27 cellular contexts compared by ENCODE assay signal in genomic region chr19:1521636-1522035, GRCh38. TPM values are rescaled to one million over a fixed set of nuclear protein-coding genes. Genes with fewer than 3 reads are reported as not detected.
A peak's percentile ranks its signal among the peaks of the same experiment; 100 is the strongest.
DNase-seq lines count a peak whose midpoint lies in the region; ATAC-seq and TF ChIP-seq lines count a peak whose summit lies in the region.
"Had no signal": no experiment of that assay in that cellular context is flagged by ENCODE, and none has a peak within 500 bp of the region (broad histone marks: within the 10 kb centered on the region; RNA-seq: fewer than 3 reads in every experiment).

No MANE protein-coding gene starts in this region.

- H2BK120ac ChIP-seq in IMR-90 (ENCODE audit: low read depth, low read length), result no peak overlapping the region

- H3K27me3 ChIP-seq in IMR-90 (ENCODE audit: control insufficient read depth, insufficient read depth, low read length) (peaks cover 34% of the 10 kb centered on the region), left ventricle myocardium inferior (ENCODE audit: low read depth) (peaks cover 53% of the 10 kb centered on the region)

- H2AFZ ChIP-seq in IMR-90 (replicated peaks; ENCODE audit: low read length, poor library complexity), result no peak overlapping the region

- H3K4ac ChIP-seq in IMR-90 (ENCODE audit: low read depth, low read length), result no peak overlapping the region

- POLR2A ChIA-PET in IMR-90 (lab: Charles Lee; ENCODE audit: unreplicated experiment), result no interaction called here

- DNase-seq in IMR-90 (no peak), cerebellar cortex (ENCODE audit: low spot score) (peak; percentile 91), left ventricle myocardium inferior (peak; percentile 46), sciatic nerve (ENCODE audit: low spot score) (no peak), HFFc6 (no peak), NCI-H748 treated with DMSO at 0.1 percent for 48 hours (lab: John Stamatoyannopoulos, UW) (no peak), NCI-H345 treated with DMSO at 0.1 percent for 48 hours (lab: John Stamatoyannopoulos, UW; ENCODE audit: unreplicated experiment) (no peak)
- DNase-seq: activated B cell treated with CpG ODN at 0.5 μM for 24 hours; activated CD4-positive, alpha-beta memory T cell treated with anti-CD3 and anti-CD28 coated beads for 36 hours; activated naive CD4-positive, alpha-beta T cell treated with Interleukin-2 at 50 U/mL for 16 hours; AML-193; gastrocnemius medialis; GDM1; GOT3; Karpas-422; left lung; NCI-H1092 treated with DMSO at 0.1 percent for 48 hours; NCI-H2107; NCI-H526 treated with DMSO at 0.1 percent for 48 hours; PC-3; stimulated activated naive CD4-positive, alpha-beta T cell treated with Interleukin-2 at 50 U/mL for 16 hours; trophoblast cell had no signal

- H3K27ac Mint-ChIP-seq in HFFc6, result no peak overlapping the region
- H3K27ac Mint-ChIP-seq: activated B cell treated with CpG ODN at 0.5 μM for 24 hours; activated CD4-positive, alpha-beta memory T cell treated with anti-CD3 and anti-CD28 coated beads for 36 hours had no signal

- no peak overlapping the region for H4K8ac ChIP-seq in IMR-90 (ENCODE audit: low read depth in 2 of 2, low read length in 2 of 2)

- H3K36me3 Mint-ChIP-seq in HFFc6 (ENCODE audit: low read depth), result no peaks in the 10 kb centered on the region
- H3K36me3 Mint-ChIP-seq: activated CD4-positive, alpha-beta memory T cell treated with anti-CD3 and anti-CD28 coated beads for 36 hours had no signal

- no peak overlapping the region for H3K4me3 ChIP-seq in IMR-90 (ENCODE audit: insufficient read depth, low read depth, low read length)
- no peak overlapping the region for H3K4me3 ChIP-seq in left ventricle myocardium inferior
- H3K4me3 ChIP-seq: coronary artery, gastrocnemius medialis, left lung, SK-N-MC had no signal

- H4K20me1 ChIP-seq in IMR-90 (ENCODE audit: insufficient read depth, low read length), result 0 out of 2 replicates have a peak, but pooled peaks cover 7% of the 10 kb centered on the region

- no peak overlapping the region for H3K56ac ChIP-seq in IMR-90 (ENCODE audit: extremely low read depth, insufficient read depth, low read length)

- TF ChIP-seq POLR2A in IMR-90 (IDR thresholded peaks at IDR 0.05; ENCODE audit: low read depth, low read length), result no peak

- H2BK5ac ChIP-seq in IMR-90 (ENCODE audit: low read depth, low read length, poor library complexity, severe bottlenecking), result no peak overlapping the region

- H3K14ac ChIP-seq in IMR-90 (replicated peaks; ENCODE audit: low read depth, low read length), result no peak overlapping the region

- H3K9me3 ChIP-seq in IMR-90 (ENCODE audit: control insufficient read depth, insufficient read depth, low read length) (no peaks in the 10 kb centered on the region), left ventricle myocardium inferior (replicated peaks) (no peaks in the 10 kb centered on the region)
- H3K9me3 ChIP-seq: gastrocnemius medialis, left lung had no signal

- H3K4me1 ChIP-seq in IMR-90 (ENCODE audit: control insufficient read depth, insufficient read depth, low read length) (no peaks in the 10 kb centered on the region; the same call in 1 of the 2 replicates), left ventricle myocardium inferior (peaks cover 13% of the 10 kb centered on the region)
- H3K4me1 ChIP-seq: gastrocnemius medialis had no signal

- H3K23ac ChIP-seq in IMR-90 (ENCODE audit: low read depth, low read length), result no peak overlapping the region

- H2AK9ac ChIP-seq in IMR-90 (replicated peaks; ENCODE audit: low read depth, low read length, poor library complexity), result no peak overlapping the region

- no peak overlapping the region for H4K91ac ChIP-seq in IMR-90 (ENCODE audit: insufficient read depth, low read depth, low read length)

- H3K79me1 ChIP-seq in IMR-90 (ENCODE audit: low read depth in 1 of 2, low read length in 2 of 2), result no peaks in the 10 kb centered on the region

- dilution Hi-C loops in IMR-90 (cut with HindIII; ENCODE audit: low sequenced_read_pairs, unreplicated experiment), result no loop called here

- no peak overlapping the region for H2AK5ac ChIP-seq in IMR-90 (ENCODE audit: low read depth, low read length)

- no peak overlapping the region for H3K4me3 Mint-ChIP-seq in HFFc6
- H3K4me3 Mint-ChIP-seq: activated B cell treated with CpG ODN at 0.5 μM for 24 hours; activated CD4-positive, alpha-beta memory T cell treated with anti-CD3 and anti-CD28 coated beads for 36 hours had no signal

- no peak overlapping the region for H4K5ac ChIP-seq in IMR-90 (ENCODE audit: low read depth, low read length)

- no peak overlapping the region for H3K9ac ChIP-seq in IMR-90 (ENCODE audit: low read depth, low read length)

- H3K27me3 Mint-ChIP-seq in HFFc6 (ENCODE audit: insufficient read depth), result peaks cover 15% of the 10 kb centered on the region

- CTCF ChIA-PET in IMR-90 (lab: Yijun Ruan, JAX), result no interaction called here

- BruUV-seq in IMR-90 (replicated peaks; lab: Mats Ljungman, UMichigan), result no TSS peak

- in situ Hi-C loops in IMR-90 (cut with MboI; ENCODE audit: low sequenced_read_pairs), result no loop called here

- intact Hi-C loops in IMR-90 (cut with micrococcal nuclease), result no loop called here
- intact Hi-C loops in left ventricle myocardium inferior (cut with micrococcal nuclease), result no loop called here
- intact Hi-C loops in sciatic nerve (cut with DNase I), result no loop called here

- H3K27ac ChIP-seq in IMR-90 (ENCODE audit: insufficient read depth, low read length) (no peak overlapping the region), left ventricle myocardium inferior (replicated peaks) (peak overlapping the region; percentile 54)
- H3K27ac ChIP-seq: coronary artery, epithelial cell of prostate, gastrocnemius medialis, left lung, SK-N-MC had no signal

- H2BK20ac ChIP-seq in IMR-90 (ENCODE audit: low read depth, low read length), result no peak overlapping the region

- peaks cover 4% of the 10 kb centered on the region; the same call in 1 of the 2 replicates for H3K9me1 ChIP-seq in IMR-90 (ENCODE audit: insufficient read depth, low read length)

- H3K36me3 ChIP-seq in IMR-90 (ENCODE audit: control insufficient read depth, insufficient read depth, low read length) (no peaks in the 10 kb centered on the region), left ventricle myocardium inferior (no peaks in the 10 kb centered on the region)
- H3K36me3 ChIP-seq: gastrocnemius medialis, left lung had no signal

- no peak overlapping the region for H2BK15ac ChIP-seq in IMR-90 (ENCODE audit: low read depth, low read length)

- H3K9me3 Mint-ChIP-seq in HFFc6, result peaks cover 7% of the 10 kb centered on the region
- H3K9me3 Mint-ChIP-seq: activated B cell treated with CpG ODN at 0.5 μM for 24 hours; activated CD4-positive, alpha-beta memory T cell treated with anti-CD3 and anti-CD28 coated beads for 36 hours had no signal

- TF ChIP-seq CTCF in IMR-90 (conservative IDR thresholded peaks at IDR 0.05; ENCODE audit: low read depth, low read length) (no peak), left ventricle myocardium inferior (IDR thresholded peaks at IDR 0.05; ENCODE audit: borderline replicate concordance) (no peak), HFFc6 (IDR thresholded peaks at IDR 0.05) (no peak)

- no peaks in the 10 kb centered on the region; the same call in 1 of the 2 replicates for H3K4me1 Mint-ChIP-seq in HFFc6 (ENCODE audit: low read depth)

- H3K4me2 ChIP-seq in IMR-90 (ENCODE audit: low read depth, low read length), result no peak overlapping the region

- no CpG with 5 or more reads among the region's 14 CpGs for whole genome bisulfite sequencing in IMR-90 (ENCODE audit: extremely low coverage in 2 of 2, insufficient read length in 1 of 2), 2 experiments

- ATAC-seq in IMR-90 (ENCODE audit: low read depth) (peak; percentile 13; the same call in 1 of the 2 replicates), sciatic nerve (peak; percentile 16), GM18502 (IDR thresholded peaks at IDR 0.05; ENCODE audit: poor library complexity, unreplicated experiment) (no peak)
- ATAC-seq: gastrocnemius medialis, left lung, PC-3 had no signal

- TF ChIP-seq RAD21 in IMR-90 (IDR thresholded peaks at IDR 0.05; ENCODE audit: low read length), result no peak

- H3K18ac ChIP-seq in IMR-90 (ENCODE audit: low read depth, low read length), result no peak overlapping the region

RNA-seq across cellular contexts. Expression of gene PLK5, which starts 2.2 kb away (rescaled TPM):
- total RNA-seq in IMR-90 (2012; rRNA removed) (not detected in 2 replicates), left ventricle myocardium inferior (not detected), sciatic nerve (0.80 TPM)
- 0.04 TPM in 1 of 2 replicates, not detected in the other for polyA plus RNA-seq in IMR-90 (2012; rRNA removed)
- 0.05 TPM in 1 of 2 replicates, not detected in the other for polyA plus RNA-seq in IMR-90 (2012; cell fraction: cytosol; rRNA removed)
- 0.76 and 1.1 TPM in 2 replicates for polyA plus RNA-seq in IMR-90 (2012; cell fraction: nucleus; rRNA removed; ENCODE audit: low replicate concordance)
- total RNA-seq in HFFc6 (2021; fragmentation: NEBNext Ultra II Directional; extraction: Animal tissue kit (Norgen Biotek cat#: 25700)), result 1 to 10 TPM in 1 of 6 experiments, under 1 TPM in 5; 0.26 to 1.3 (median 0.70) TPM
- total RNA-seq: activated B cell treated with CpG ODN at 0.5 μM for 24 hours; activated CD4-positive, alpha-beta memory T cell treated with anti-CD3 and anti-CD28 coated beads for 36 hours; gastrocnemius medialis; HT1080; left lung; PC-3 had no signal

RNA-seq across cellular contexts. Expression of gene ADAMTSL5, which starts 8.8 kb away (rescaled TPM):
- 0.83 and 0.90 TPM in 2 replicates for total RNA-seq in IMR-90 (2012; rRNA removed)
- polyA plus RNA-seq in IMR-90 (2012; rRNA removed), result 10.8 and 13.4 TPM in 2 replicates
- 7.7 and 13.2 TPM in 2 replicates for polyA plus RNA-seq in IMR-90 (2012; cell fraction: cytosol; rRNA removed)
- polyA plus RNA-seq in IMR-90 (2012; cell fraction: nucleus; rRNA removed; ENCODE audit: low replicate concordance), result 31.7 and 79.5 TPM in 2 replicates
- total RNA-seq in left ventricle myocardium inferior, result 36.8 TPM
- 48.3 TPM for total RNA-seq in sciatic nerve
- 10 to 100 TPM; 14.9 to 20.5 (median 16.2) TPM for total RNA-seq in HFFc6 (2021; fragmentation: NEBNext Ultra II Directional; extraction: Animal tissue kit (Norgen Biotek cat#: 25700))
- total RNA-seq: activated B cell treated with CpG ODN at 0.5 μM for 24 hours had no signal

RNA-seq across cellular contexts. Expression of gene REEP6, which starts 30.7 kb away (rescaled TPM):
- total RNA-seq in IMR-90 (2012; rRNA removed), result 1.3 and 1.7 TPM in 2 replicates
- 2.2 and 3.2 TPM in 2 replicates for polyA plus RNA-seq in IMR-90 (2012; rRNA removed)
- polyA plus RNA-seq in IMR-90 (2012; cell fraction: cytosol; rRNA removed), result 2.8 and 4.8 TPM in 2 replicates
- polyA plus RNA-seq in IMR-90 (2012; cell fraction: nucleus; rRNA removed; ENCODE audit: low replicate concordance), result 2.0 and 2.7 TPM in 2 replicates
- 1.9 TPM for total RNA-seq in left ventricle myocardium inferior
- total RNA-seq in sciatic nerve, result 3.9 TPM
- total RNA-seq in HFFc6 (2021; fragmentation: NEBNext Ultra II Directional; extraction: Animal tissue kit (Norgen Biotek cat#: 25700)), result 1 to 10 TPM; 1.7 to 4.6 (median 2.1) TPM

RNA-seq across cellular contexts. Expression of gene PCSK4, which starts 31.5 kb away (rescaled TPM):
- 0.56 and 0.72 TPM in 2 replicates for total RNA-seq in IMR-90 (2012; rRNA removed)
- 1.7 and 2.9 TPM in 2 replicates for polyA plus RNA-seq in IMR-90 (2012; rRNA removed)
- 0.29 and 1.2 TPM in 2 replicates for polyA plus RNA-seq in IMR-90 (2012; cell fraction: cytosol; rRNA removed)
- polyA plus RNA-seq in IMR-90 (2012; cell fraction: nucleus; rRNA removed; ENCODE audit: low replicate concordance), result 31.5 and 85.3 TPM in 2 replicates
- total RNA-seq in left ventricle myocardium inferior, result 1.3 TPM
- 2.5 TPM for total RNA-seq in sciatic nerve
- 1 to 10 TPM in 3 of 6 experiments, under 1 TPM in 3; 0.34 to 1.2 (median 0.98) TPM for total RNA-seq in HFFc6 (2021; fragmentation: NEBNext Ultra II Directional; extraction: Animal tissue kit (Norgen Biotek cat#: 25700))

RNA-seq across cellular contexts. Expression of gene C19orf25, which starts 42.6 kb away (rescaled TPM):
- 10.4 and 10.6 TPM in 2 replicates for total RNA-seq in IMR-90 (2012; rRNA removed)
- 34.9 and 40.8 TPM in 2 replicates for polyA plus RNA-seq in IMR-90 (2012; rRNA removed)
- polyA plus RNA-seq in IMR-90 (2012; cell fraction: cytosol; rRNA removed), result 36.9 and 49.4 TPM in 2 replicates
- 25.0 and 47.9 TPM in 2 replicates for polyA plus RNA-seq in IMR-90 (2012; cell fraction: nucleus; rRNA removed; ENCODE audit: low replicate concordance)
- total RNA-seq in left ventricle myocardium inferior, result 16.1 TPM
- 22.1 TPM for total RNA-seq in sciatic nerve
- total RNA-seq in HFFc6 (2021; fragmentation: NEBNext Ultra II Directional; extraction: Animal tissue kit (Norgen Biotek cat#: 25700)), result 10 to 100 TPM; 26.7 to 34.8 (median 29.6) TPM

Comparison
In these comparisons a context has a peak if more than half of its experiments do, and no peak if none do; other contexts are left out.
1. DNase-seq: peak in cerebellar cortex (single experiment) and left ventricle myocardium inferior (single experiment); none in IMR-90 (single experiment), sciatic nerve (single experiment), HFFc6 (single experiment), NCI-H748 treated with DMSO at 0.1 percent for 48 hours (single experiment) and NCI-H345 treated with DMSO at 0.1 percent for 48 hours (single experiment).